1 cellular context compared by ENCODE assay signal in genomic region chrX:154761977-154762528, GRCh38.
TF ChIP-seq lines count a peak whose summit lies in the region.

No MANE protein-coding gene starts in this region.

TF ChIP-seq in WTC11, 78 proteins besides CTCF, POLR2A, EP300 and RAD21 (continued from another document):
- TF ChIP-seq CBFB (CRISPR knock-in tag; IDR thresholded peaks at IDR 0.05; ENCODE audit: low read depth) (no peak), E2F4 (CRISPR knock-in tag; IDR thresholded peaks at IDR 0.05; ENCODE audit: borderline replicate concordance, low read depth) (no peak), RELA (CRISPR knock-in tag; IDR thresholded peaks at IDR 0.05; ENCODE audit: borderline replicate concordance) (no peak)
